In the genomic region with DNA sequence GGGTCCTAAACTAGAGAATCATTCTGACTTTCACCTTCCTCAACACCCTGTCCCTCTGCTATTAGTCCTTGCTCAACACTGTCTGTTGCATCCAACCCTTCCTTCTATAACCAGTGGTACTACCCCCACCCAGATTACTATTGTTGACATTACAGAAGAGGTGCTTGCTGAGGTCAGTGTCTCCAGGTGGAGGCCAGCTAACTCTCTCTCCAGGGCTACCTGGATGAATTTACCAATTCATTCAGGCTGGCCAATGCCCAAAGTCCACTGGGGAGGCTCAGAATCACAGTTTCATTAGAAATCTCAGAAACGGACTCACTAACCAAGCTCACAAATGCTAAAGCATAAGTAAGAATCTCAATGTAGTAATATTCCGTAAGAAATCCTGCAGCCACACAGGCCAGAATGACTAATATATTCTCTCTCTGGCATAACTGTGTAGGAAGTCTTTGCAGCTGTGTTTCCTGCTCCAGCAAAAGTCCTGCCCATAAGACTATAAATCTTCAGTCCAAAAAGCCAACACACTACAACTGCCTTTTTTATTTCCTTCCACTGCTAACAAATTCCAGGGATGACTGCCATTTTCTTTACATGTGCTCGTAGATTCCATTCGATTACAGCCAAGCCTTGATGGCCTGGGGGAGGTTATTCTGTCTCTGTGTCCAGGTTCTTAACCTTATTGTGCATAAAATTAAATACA, we compare ENCODE assay signal across 14 cellular contexts. TPM values are rescaled to one million over a fixed set of nuclear protein-coding genes. Genes with fewer than 3 reads are reported as not detected.
DNase-seq lines count a peak whose midpoint lies in the region; ATAC-seq and TF ChIP-seq lines count a peak whose summit lies in the region.
"Had no signal": no experiment of that assay in that cellular context is flagged by ENCODE, and none has a peak within 500 bp of the region (broad histone marks: within the 10 kb centered on the region; RNA-seq: fewer than 3 reads in every experiment).

No MANE protein-coding gene starts in this region.

- CTCF ChIA-PET in BJ (lab: Yijun Ruan, JAX): no interaction called here

- TF ChIP-seq CTCF in BJ (IDR thresholded peaks at IDR 0.05; ENCODE audit: insufficient read depth, low read depth, low read length) (no peak), fibroblast of the aortic adventitia (IDR thresholded peaks at IDR 0.05; ENCODE audit: insufficient read depth, low read length) (no peak), testis (IDR thresholded peaks at IDR 0.05) (no peak)

- POLR2A ChIA-PET in BJ (lab: Charles Lee): no interaction called here

- intact Hi-C loops in testis (cut with DNase I; ENCODE audit: low total_unique reads): no loop called here

- H3K27me3 ChIP-seq in BJ (ENCODE audit: control insufficient read depth, insufficient read depth, low read length): no peaks in the 10 kb centered on the region
- no peaks in the 10 kb centered on the region for H3K27me3 ChIP-seq in testis

- H3K9me3 ChIP-seq in mesodermal cell (ENCODE audit: control insufficient read depth, low read length) (no peaks in the 10 kb centered on the region), testis (no peaks in the 10 kb centered on the region)

- DNase-seq in BJ (ENCODE audit: low read depth): peak; percentile 60
- peak; percentile 34 for DNase-seq in NCI-H69 (lab: John Stamatoyannopoulos, UW)
- peak; percentile 45 for DNase-seq in fibroblast of the aortic adventitia (ENCODE audit: low read depth)
- DNase-seq in testis: no peak
- DNase-seq: activated T-cell treated with anti-CD3 and anti-CD28 coated beads, Interleukin-2, amount 50 U/mL, for 72 hours; glutamatergic neuron; NCI-H1694 treated with DMSO at 0.1 percent for 48 hours had no signal

- no peak overlapping the region for H3K4me3 ChIP-seq in BJ (ENCODE audit: low read depth, low read length)
- no peak overlapping the region for H3K4me3 ChIP-seq in fibroblast of the aortic adventitia (ENCODE audit: low read depth, low read length)
- no peak overlapping the region for H3K4me3 ChIP-seq in mesodermal cell (ENCODE audit: extremely low read depth, insufficient read depth, low read length, poor library complexity, severe bottlenecking)
- H3K4me3 ChIP-seq in testis: no peak overlapping the region

- peaks cover 21% of the 10 kb centered on the region for H3K4me1 ChIP-seq in mesodermal cell (ENCODE audit: control insufficient read depth, insufficient read depth, low read length, poor library complexity, severe bottlenecking)
- H3K4me1 ChIP-seq in testis: no peaks in the 10 kb centered on the region

- ATAC-seq in HG02852 (IDR thresholded peaks at IDR 0.05; ENCODE audit: unreplicated experiment) (no peak), HG03039 (IDR thresholded peaks at IDR 0.05; ENCODE audit: unreplicated experiment) (no peak), HG02571 (IDR thresholded peaks at IDR 0.05; ENCODE audit: unreplicated experiment) (no peak)
- ATAC-seq: activated T-cell treated with anti-CD3 and anti-CD28 coated beads, Interleukin-2, amount 50 U/mL, for 72 hours had no signal

- H3K36me3 ChIP-seq in BJ (ENCODE audit: control insufficient read depth, insufficient read depth, low read length) (no peaks in the 10 kb centered on the region), mesodermal cell (ENCODE audit: control insufficient read depth, insufficient read depth, low read length) (no peaks in the 10 kb centered on the region), testis (ENCODE audit: low read depth, missing control alignments) (no peaks in the 10 kb centered on the region)

- peak overlapping the region; percentile 56 for H3K27ac ChIP-seq in mesodermal cell (ENCODE audit: low read depth, low read length, severe bottlenecking)
- no peak overlapping the region for H3K27ac ChIP-seq in testis
- H3K27ac ChIP-seq: RWPE1 had no signal

- 88% methylated on average over 1 of the region's 4 CpGs; no CpG with 5 or more reads in 1 of the 2 experiments for WGBS in mesodermal cell (ENCODE audit: insufficient coverage in 2 of 2), 2 experiments
- WGBS in testis, 2 donors: 47 to 49% methylated on average over 4 of the region's 4 CpGs

- TF ChIP-seq POLR2A in testis (IDR thresholded peaks at IDR 0.05): no peak

RNA-seq across cellular contexts. Expression of gene TTR, which starts 10.0 kb away (rescaled TPM):
- polyA plus RNA-seq in BJ (2011; rRNA removed): not detected in 2 replicates
- polyA minus RNA-seq in BJ (2011; rRNA and poly(A)+ RNA removed): 0.76 TPM in 1 of 2 replicates, not detected in the other
- total RNA-seq in fibroblast of the aortic adventitia (ENCODE audit: low replicate concordance): not detected in 2 replicates
- not detected for polyA plus RNA-seq in mesodermal cell (2013, experiment 1 of 2)
- 1.2 TPM for polyA plus RNA-seq in mesodermal cell (2013, experiment 2 of 2)
- total RNA-seq in testis: 1 to 10 TPM in 1 of 2 donors, under 1 TPM in 1; 0.63 to 1.1 TPM
- 2.8 TPM for polyA plus RNA-seq in testis (ENCODE audit: insufficient read depth, low read depth, low replicate concordance)
- total RNA-seq: activated T-cell treated with anti-CD3 and anti-CD28 coated beads, Interleukin-2, amount 50 U/mL, for 72 hours; lower leg skin; omental fat pad had no signal
